ENCODE assay signal across 11 cellular contexts in genomic region chr18:22683196-22683676, GRCh38.
A peak's percentile ranks its signal among the peaks of the same experiment; 100 is the strongest.
DNase-seq lines count a peak whose midpoint lies in the region; ATAC-seq, FAIRE-seq and TF ChIP-seq lines count a peak whose summit lies in the region.
"Had no signal": no experiment of that assay in that cellular context is flagged by ENCODE, and none has a peak within 500 bp of the region (broad histone marks: within the 10 kb centered on the region; RNA-seq: fewer than 3 reads in every experiment).

No MANE protein-coding gene starts in this region.

- no peaks in the 10 kb centered on the region for H3K79me2 ChIP-seq in astrocyte (ENCODE audit: insufficient read depth, low read length)

- peaks cover 18% of the 10 kb centered on the region for H3K4me1 Mint-ChIP-seq in astrocyte (ENCODE audit: low read depth, unreplicated experiment)

- no peaks in the 10 kb centered on the region for H4K20me1 ChIP-seq in astrocyte (ENCODE audit: insufficient read depth, low read length)

- no peaks in the 10 kb centered on the region for H3K36me3 Mint-ChIP-seq in astrocyte (ENCODE audit: low read depth, unreplicated experiment)

- H3K9me3 ChIP-seq in astrocyte (ENCODE audit: insufficient read depth, low read depth, low read length) (peaks cover 3% of the 10 kb centered on the region), kidney (ENCODE audit: control insufficient read depth in 1 of 2, low read length in 2 of 2) (no peaks in the 10 kb centered on the region), transverse colon (no peaks in the 10 kb centered on the region)

- peak; percentile 54 for FAIRE-seq in astrocyte (lab: Jason Lieb, UNC)
- FAIRE-seq in kidney (lab: Jason Lieb, UNC), result no peak
- no peak for FAIRE-seq in GM12891 (lab: Jason Lieb, UNC)

- no peak overlapping the region for H3K4me3 Mint-ChIP-seq in astrocyte (ENCODE audit: unreplicated experiment)

- H3K9ac ChIP-seq in astrocyte (ENCODE audit: low read length) (peak overlapping the region; percentile 58), kidney (ENCODE audit: low read length in 2 of 2) (no peak overlapping the region)

- H2AFZ ChIP-seq in astrocyte (ENCODE audit: low read depth, low read length), result peak overlapping the region; percentile 16

- TF ChIP-seq RAD21 in Ishikawa (IDR thresholded peaks at IDR 0.05; ENCODE audit: low read depth), result no peak

- in situ Hi-C loops in transverse colon (cut with MboI; ENCODE audit: low pct_ligation_motif_present in 1 of 4, low pct_unique_long_range_greater_than_20kb in 1 of 4, low sequenced_read_pairs in 3 of 4), result loop anchor here in 1 of 4 donors (10.0 to 25.0 kb wide), 2 partner anchors 58 to 521 kb away; partner anchors contain the start of gene GATA6

- intact Hi-C loops in kidney (cut with DNase I) (no loop called here), transverse colon (cut with DNase I; ENCODE audit: low total_unique reads) (no loop called here)

- H3K4me3 ChIP-seq in astrocyte (ENCODE audit: insufficient read depth, low read depth, low read length) (no peak overlapping the region), kidney (ENCODE audit: low read length in 2 of 2) (peak overlapping the region; percentile 16 to 31), transverse colon (no peak overlapping the region)

- WGBS in transverse colon (ENCODE audit: low coverage in 1 of 2), 2 donors, result 10% methylated on average over 9 of the region's 9 CpGs; no CpG with 5 or more reads in 1 of the 2 donors

- peaks cover 21% of the 10 kb centered on the region for H3K4me1 ChIP-seq in astrocyte (ENCODE audit: insufficient read depth, low read length)
- peaks cover 0 to 2% of the 10 kb centered on the region in 2 donors for H3K4me1 ChIP-seq in kidney (ENCODE audit: control insufficient read depth in 1 of 2, insufficient read depth in 1 of 2, low read depth in 1 of 2, low read length in 2 of 2)
- peaks cover 13 to 59% (median 32%) of the 10 kb centered on the region in 4 donors for H3K4me1 ChIP-seq in transverse colon

- peak overlapping the region; percentile 68 for H3K27ac Mint-ChIP-seq in astrocyte (ENCODE audit: unreplicated experiment)

- peak overlapping the region; percentile 84 for H3K27ac ChIP-seq in astrocyte (ENCODE audit: low read depth, low read length)
- H3K27ac ChIP-seq in kidney (ENCODE audit: low read depth in 2 of 2, low read length in 2 of 2), result peak overlapping the region in 1 of 2 donors; percentile 57
- H3K27ac ChIP-seq in transverse colon, result peak overlapping the region; percentile 81 to 84 (median 82)

- H3K4me2 ChIP-seq in astrocyte (ENCODE audit: low read length), result peak overlapping the region; percentile 67

- no peak for TF ChIP-seq EP300 in Ishikawa (IDR thresholded peaks at IDR 0.05; ENCODE audit: borderline replicate concordance)
- TF ChIP-seq EP300 in transverse colon (IDR thresholded peaks at IDR 0.05; ENCODE audit: low read depth), result peak; percentile 86

- H3K27me3 Mint-ChIP-seq in astrocyte (ENCODE audit: low read depth, unreplicated experiment), result no peaks in the 10 kb centered on the region

- ATAC-seq in GM21825 (IDR thresholded peaks at IDR 0.05; ENCODE audit: unreplicated experiment), result no peak

- TF ChIP-seq POLR2A in transverse colon (IDR thresholded peaks at IDR 0.05) (no peak), GM12891 (IDR thresholded peaks at IDR 0.05; ENCODE audit: low read depth, low read length) (no peak)

- H3K27me3 ChIP-seq in astrocyte (ENCODE audit: insufficient read depth, low read length), result no peaks in the 10 kb centered on the region
- H3K27me3 ChIP-seq in transverse colon, result no peaks in the 10 kb centered on the region

- H3K9me3 Mint-ChIP-seq in astrocyte (ENCODE audit: unreplicated experiment), result peaks cover 5% of the 10 kb centered on the region

- DNase-seq in astrocyte (ENCODE audit: low read depth) (peak; percentile 96), kidney (peak; percentile 86), transverse colon (peak; percentile 95), GM12891 (ENCODE audit: insufficient read length, low spot score) (no peak), NOMO-1 treated with DMSO at 0.1 percent for 48 hours (lab: John Stamatoyannopoulos, UW; ENCODE audit: unreplicated experiment) (no peak)
- DNase-seq in stimulated activated naive CD4-positive, alpha-beta T cell treated with Interleukin-2 at 50 U/mL for 16 hours (lab: John Stamatoyannopoulos, UW), result no peak
- DNase-seq: activated CD4-positive, CD25-positive, alpha-beta regulatory T cell treated with anti-CD3 and anti-CD28 coated beads, Interleukin-2, amount 50 U/mL, for 72 hours; effector memory CD4-positive, alpha-beta T cell; stimulated activated CD4-positive, alpha-beta T cell treated with anti-CD3 and anti-CD28 coated beads, Interleukin-15, amount 100 ng/mL, for 24 hours had no signal

- H3K36me3 ChIP-seq in astrocyte (ENCODE audit: insufficient read depth, low read length) (no peaks in the 10 kb centered on the region), kidney (ENCODE audit: control insufficient read depth in 1 of 2, insufficient read depth in 2 of 2, low read length in 2 of 2) (no peaks in the 10 kb centered on the region), transverse colon (no peaks in the 10 kb centered on the region)

- TF ChIP-seq CTCF in astrocyte (IDR thresholded peaks at IDR 0.05; ENCODE audit: insufficient read depth, low read depth, low read length) (no peak), kidney (IDR thresholded peaks at IDR 0.05; ENCODE audit: borderline replicate concordance, extremely low read depth, insufficient read depth) (no peak), transverse colon (IDR thresholded peaks at IDR 0.05) (peak in 1 of 5 experiments; percentile 3)

TF ChIP-seq in Ishikawa, 13 proteins besides CTCF, POLR2A, EP300 and RAD21:
- TF ChIP-seq FOXM1 (IDR thresholded peaks at IDR 0.05; ENCODE audit: borderline replicate concordance, low read depth), result no peak
- TF ChIP-seq NFIC (IDR thresholded peaks at IDR 0.05), result peak; percentile 41; the same call in 1 of the 2 replicates

TF ChIP-seq in GM12891, 5 proteins besides CTCF, POLR2A, EP300 and RAD21:
- TF ChIP-seq POLR2AphosphoS5 (IDR thresholded peaks at IDR 0.05; ENCODE audit: low read depth, low read length), result no peak
- TF ChIP-seq TAF1 (IDR thresholded peaks at IDR 0.05; ENCODE audit: low read depth, low read length), result no peak
- TF ChIP-seq SPI1 (IDR thresholded peaks at IDR 0.05; ENCODE audit: low read depth, low read length), result no peak
- no peak for TF ChIP-seq POU2F2 (IDR thresholded peaks at IDR 0.05; ENCODE audit: low read depth, low read length)
- no peak for TF ChIP-seq PAX5 (IDR thresholded peaks at IDR 0.05; ENCODE audit: insufficient read depth, low read length, severe bottlenecking)

Comparison
In these comparisons a context has a peak if more than half of its experiments do, and no peak if none do; other contexts are left out.
1. DNase-seq: peak in astrocyte (single experiment), kidney (single experiment) and transverse colon (single experiment); none in stimulated activated naive CD4-positive, alpha-beta T cell treated with Interleukin-2 at 50 U/mL for 16 hours (single experiment), GM12891 (single experiment) and NOMO-1 treated with DMSO at 0.1 percent for 48 hours (single experiment).
2. H3K4me3 ChIP-seq: peak in kidney (2 of 2); none in astrocyte (single experiment) and transverse colon (0 of 4).